In genomic region chr1:230753191-230753585, GRCh38 we compare ENCODE assay signal across 12 cellular contexts. TPM values are rescaled to one million over a fixed set of nuclear protein-coding genes. Genes with fewer than 3 reads are reported as not detected.
DNase-seq lines count a peak whose midpoint lies in the region; ATAC-seq and TF ChIP-seq lines count a peak whose summit lies in the region.
"Had no signal": no experiment of that assay in that cellular context is flagged by ENCODE, and none has a peak within 500 bp of the region (broad histone marks: within the 10 kb centered on the region; RNA-seq: fewer than 3 reads in every experiment).

No MANE protein-coding gene starts in this region.

- peak overlapping the region; percentile 29 for H3K9ac ChIP-seq in NT2/D1 (ENCODE audit: insufficient read length, low read depth)

- no peaks in the 10 kb centered on the region for H3K9me3 Mint-ChIP-seq in GM23338
- no peaks in the 10 kb centered on the region for H3K9me3 Mint-ChIP-seq in progenitor cell of endocrine pancreas (ENCODE audit: low read depth)
- H3K9me3 Mint-ChIP-seq: stimulated activated naive CD8-positive, alpha-beta T cell treated with anti-CD3 and anti-CD28 coated beads, Interleukin-15, amount 100 ng/mL, for 72 hours had no signal

- H3K27ac Mint-ChIP-seq in GM23338: peak overlapping the region; percentile 96
- H3K27ac Mint-ChIP-seq in progenitor cell of endocrine pancreas: peak overlapping the region; percentile 89

- H3K4me3 Mint-ChIP-seq in GM23338 (peak overlapping the region; percentile 62), progenitor cell of endocrine pancreas (ENCODE audit: low read depth) (no peak overlapping the region)

- peak overlapping the region; percentile 57; the same call in 1 of the 2 replicates for H3K4me3 ChIP-seq in GM23338
- no peak overlapping the region for H3K4me3 ChIP-seq in NT2/D1 (ENCODE audit: insufficient read length, low read depth)
- H3K4me3 ChIP-seq in hepatocyte: no peak overlapping the region
- no peak overlapping the region for H3K4me3 ChIP-seq in lower leg skin (ENCODE audit: low read depth, poor library complexity, severe bottlenecking)
- H3K4me3 ChIP-seq: SJSA1 had no signal

- no peak for TF ChIP-seq POLR2A in lower leg skin (IDR thresholded peaks at IDR 0.05)

- ATAC-seq in GM23338: no peak

- DNase-seq in GM23338 (ENCODE audit: low spot score) (no peak), NT2/D1 (ENCODE audit: low read depth, low spot score) (no peak), hepatocyte (ENCODE audit: low spot score) (no peak), progenitor cell of endocrine pancreas (ENCODE audit: low spot score, unreplicated experiment) (no peak), lower leg skin (ENCODE audit: low spot score in 2 of 2) (no peak), retina (no peak), NCI-H1930 (lab: John Stamatoyannopoulos, UW) (no peak)
- no peak for DNase-seq in activated naive CD4-positive, alpha-beta T cell treated with anti-CD3 and anti-CD28 coated beads, Interleukin-2, amount 50 U/mL, for 16 hours
- DNase-seq: central memory CD4-positive, alpha-beta T cell had no signal

- H3K4me2 ChIP-seq in GM23338 (peak overlapping the region; percentile 74), hepatocyte (no peak overlapping the region)

- H3K9me2 ChIP-seq in GM23338 (ENCODE audit: insufficient read depth) (no peaks in the 10 kb centered on the region), hepatocyte (replicated peaks; ENCODE audit: insufficient read depth) (no peaks in the 10 kb centered on the region)

- peaks cover 4% of the 10 kb centered on the region; the same call in 1 of the 2 replicates for H3K27me3 ChIP-seq in GM23338 (ENCODE audit: insufficient read depth)
- H3K27me3 ChIP-seq in NT2/D1 (ENCODE audit: insufficient read depth, insufficient read length): no peaks in the 10 kb centered on the region
- no peaks in the 10 kb centered on the region for H3K27me3 ChIP-seq in hepatocyte
- H3K27me3 ChIP-seq: SJSA1 had no signal

- H3K36me3 Mint-ChIP-seq in GM23338 (ENCODE audit: low read depth): no peaks in the 10 kb centered on the region
- no peaks in the 10 kb centered on the region for H3K36me3 Mint-ChIP-seq in progenitor cell of endocrine pancreas (ENCODE audit: insufficient read depth)

- peak overlapping the region; percentile 81 for H2AFZ ChIP-seq in GM23338
- H2AFZ ChIP-seq in hepatocyte: peak overlapping the region; percentile 9

- no peak for TF ChIP-seq CTCF in GM23338 (conservative IDR thresholded peaks at IDR 0.05; ENCODE audit: low read depth in 2 of 2)
- TF ChIP-seq CTCF in hepatocyte (IDR thresholded peaks at IDR 0.05; ENCODE audit: poor library complexity): no peak
- no peak for TF ChIP-seq CTCF in progenitor cell of endocrine pancreas (IDR thresholded peaks at IDR 0.05; ENCODE audit: unreplicated experiment)
- no peak for TF ChIP-seq CTCF in lower leg skin (IDR thresholded peaks at IDR 0.05)

- intact Hi-C loops in lower leg skin (cut with DNase I; ENCODE audit: low total_unique reads): no loop called here

- H3K36me3 ChIP-seq in GM23338 (ENCODE audit: insufficient read depth) (no peaks in the 10 kb centered on the region), NT2/D1 (ENCODE audit: insufficient read depth, insufficient read length, low read length) (no peaks in the 10 kb centered on the region), hepatocyte (replicated peaks; ENCODE audit: insufficient read depth, low read depth) (no peaks in the 10 kb centered on the region)
- H3K36me3 ChIP-seq: SJSA1 had no signal

- H3K27ac ChIP-seq in GM23338 (ENCODE audit: low read depth) (peak overlapping the region; percentile 86), hepatocyte (peak overlapping the region; percentile 63)
- H3K27ac ChIP-seq: SJSA1 had no signal

- peaks cover 26% of the 10 kb centered on the region for H3K27me3 Mint-ChIP-seq in GM23338 (ENCODE audit: insufficient read depth, low read depth, poor library complexity)
- no peaks in the 10 kb centered on the region for H3K27me3 Mint-ChIP-seq in progenitor cell of endocrine pancreas
- H3K27me3 Mint-ChIP-seq: stimulated activated naive CD8-positive, alpha-beta T cell treated with anti-CD3 and anti-CD28 coated beads, Interleukin-15, amount 100 ng/mL, for 72 hours had no signal

- H3K4me1 Mint-ChIP-seq in GM23338: peaks cover 47% of the 10 kb centered on the region
- peaks cover 48% of the 10 kb centered on the region for H3K4me1 Mint-ChIP-seq in progenitor cell of endocrine pancreas (ENCODE audit: low read depth)

- H3K4me1 ChIP-seq in GM23338 (ENCODE audit: insufficient read depth): peaks cover 40% of the 10 kb centered on the region
- peaks cover 28% of the 10 kb centered on the region for H3K4me1 ChIP-seq in NT2/D1 (ENCODE audit: insufficient read depth, insufficient read length)
- peaks cover 47% of the 10 kb centered on the region for H3K4me1 ChIP-seq in hepatocyte (ENCODE audit: insufficient read depth)
- H3K4me1 ChIP-seq: SJSA1 had no signal

- no peaks in the 10 kb centered on the region for H4K20me1 ChIP-seq in GM23338 (replicated peaks; ENCODE audit: insufficient read depth)
- H4K20me1 ChIP-seq in hepatocyte (ENCODE audit: insufficient read depth, poor library complexity, severe bottlenecking): no peaks in the 10 kb centered on the region

- 80% methylated on average over 5 of the region's 5 CpGs for WGBS in hepatocyte (ENCODE audit: low lambda C conversion rate, missing lambda C conversion rate)
- 75 to 87% methylated on average over 5 of the region's 5 CpGs for WGBS in lower leg skin, 2 donors

- no peaks in the 10 kb centered on the region for H3K9me3 ChIP-seq in NT2/D1 (ENCODE audit: insufficient read depth, low read length)
- no peaks in the 10 kb centered on the region for H3K9me3 ChIP-seq in hepatocyte (ENCODE audit: low read depth)
- H3K9me3 ChIP-seq: SJSA1 had no signal

- H3K79me2 ChIP-seq in GM23338 (replicated peaks; ENCODE audit: insufficient read depth) (no peaks in the 10 kb centered on the region), hepatocyte (no peaks in the 10 kb centered on the region)

- no peaks in the 10 kb centered on the region; the same call in 1 of the 2 replicates for H3F3A ChIP-seq in GM23338 (replicated peaks; ENCODE audit: low read depth)

TF ChIP-seq in GM23338, 12 proteins besides CTCF, POLR2A, EP300 and RAD21 (continues in another document):
- no peak for TF ChIP-seq EZH2 (IDR thresholded peaks at IDR 0.05; ENCODE audit: low read depth, unreplicated experiment)
- no peak for TF ChIP-seq REST (IDR thresholded peaks at IDR 0.05; ENCODE audit: unreplicated experiment)
- TF ChIP-seq NANOG (IDR thresholded peaks at IDR 0.05; ENCODE audit: borderline replicate concordance): no peak
- no peak for TF ChIP-seq EZH2phosphoT487 (IDR thresholded peaks at IDR 0.05; ENCODE audit: unreplicated experiment)
- TF ChIP-seq POLR2AphosphoS5 (IDR thresholded peaks at IDR 0.05; ENCODE audit: low read depth): no peak
- no peak for TF ChIP-seq JUNB (IDR thresholded peaks at IDR 0.05; ENCODE audit: unreplicated experiment)

RNA-seq across cellular contexts. Expression of gene CAPN9, which starts 6.0 kb away (rescaled TPM):
- 0.07 TPM in 1 of 2 replicates, not detected in the other for total RNA-seq in GM23338 (2014; rRNA removed; shearing (Covaris generic))
- 0.33 TPM in 1 of 2 replicates, not detected in the other for polyA plus RNA-seq in GM23338 (2016; fragmentation: Nextera tagmentation; extraction: Ambion mirVana)
- 3.1 and 3.7 TPM in 2 replicates for total RNA-seq in hepatocyte
- 0.68 and 0.98 TPM in 2 replicates for polyA plus RNA-seq in hepatocyte
- total RNA-seq in progenitor cell of endocrine pancreas: 6.4 and 8.7 TPM in 2 replicates
- total RNA-seq in lower leg skin: 1 to 10 TPM in 1 of 4 donors, under 1 TPM in 3; 0.11 to 1.1 (median 0.27) TPM
- total RNA-seq: osteocyte, SJSA1 had no signal

RNA-seq across cellular contexts. Expression of gene AGT, which starts 39.3 kb away (rescaled TPM):
- not detected in 2 replicates for total RNA-seq in GM23338 (2014; rRNA removed; shearing (Covaris generic))
- polyA plus RNA-seq in GM23338 (2016; fragmentation: Nextera tagmentation; extraction: Ambion mirVana) (0.11 TPM in 1 of 2 replicates, not detected in the other), hepatocyte (455 and 583 TPM in 2 replicates)
- total RNA-seq in hepatocyte (476 and 505 TPM in 2 replicates), progenitor cell of endocrine pancreas (12.5 and 13.5 TPM in 2 replicates), lower leg skin (1 to 10 TPM in 2 of 4 donors, under 1 TPM in 2; 0.20 to 5.8 (median 1.4) TPM)
- total RNA-seq: SJSA1 had no signal

Comparison
In these comparisons a context has a peak if more than half of its experiments do, and no peak if none do; other contexts are left out.
1. RNA of gene AGT, which starts 39.3 kb away (total RNA-seq): 476 to 505 TPM in hepatocyte; 12.5 to 13.5 TPM in progenitor cell of endocrine pancreas, 0.20 to 5.8 TPM in lower leg skin and not detected in GM23338; every median in the first group is over 10 times any median in the second.